Comparison of ENCODE assay signal across 30 cellular contexts in genomic region chr7:107555893-107556292, GRCh38.
"Had no signal": no experiment of that assay in that cellular context is flagged by ENCODE, and none has a peak within 500 bp of the region (broad histone marks: within the 10 kb centered on the region; RNA-seq: fewer than 3 reads in every experiment).

No MANE protein-coding gene starts in this region.

- H3K27ac Mint-ChIP-seq: activated B cell treated with CpG ODN at 0.5 μM for 24 hours; activated CD4-positive, alpha-beta memory T cell treated with anti-CD3 and anti-CD28 coated beads, Interleukin-2, amount 10 ng/mL, durations not matched to agents 7 days and 5 days; activated CD4-positive, alpha-beta T cell treated with anti-CD3 and anti-CD28 coated beads, Interleukin-2, amount 10 ng/mL, durations not matched to agents 7 days and 5 days; activated naive CD4-positive, alpha-beta T cell treated with anti-CD3 and anti-CD28 coated beads, Interleukin-2, amount 10 ng/mL, durations not matched to agents 7 days and 5 days; activated naive CD8-positive, alpha-beta T cell treated with anti-CD3 and anti-CD28 coated beads for 36 hours; activated naive CD8-positive, alpha-beta T cell treated with anti-CD3 and anti-CD28 coated beads, Interleukin-2, amount 50 U/mL, for 24 hours; activated T-helper 1 cell treated with anti-CD3 and anti-CD28 coated beads, Interleukin-12 subunit alpha, Interleukin-12 subunit beta, Interleukin-2, Interleukin-4 antibody, amounts not matched to agents 30 ng/mL and 10 ng/mL and 1 ng/mL, durations not matched to agents 14 hours and 24 hours and 36 hours; T-helper 2 cell treated with Interferon-gamma antibody and Interleukin-4, amounts not matched to agents 5 μg/mL and 100 μg/mL, for 36 hours had no signal

- ATAC-seq: activated CD4-positive, CD25-positive, alpha-beta regulatory T cell treated with anti-CD3 and anti-CD28 coated beads, Interleukin-2, amount 50 U/mL, for 24 hours; activated naive CD8-positive, alpha-beta T cell treated with anti-CD3 and anti-CD28 coated beads, Interleukin-2, amount 50 U/mL, for 24 hours; body of pancreas; effector memory CD8-positive, alpha-beta T cell; foreskin keratinocyte; gastrocnemius medialis; heart left ventricle; T-helper 17 cell had no signal

- H3K9me3 Mint-ChIP-seq: activated B cell treated with CpG ODN at 0.5 μM for 24 hours; activated CD4-positive, alpha-beta memory T cell treated with anti-CD3 and anti-CD28 coated beads, Interleukin-2, amount 10 ng/mL, durations not matched to agents 7 days and 5 days; activated CD4-positive, alpha-beta T cell treated with anti-CD3 and anti-CD28 coated beads, Interleukin-2, amount 10 ng/mL, durations not matched to agents 7 days and 5 days; activated naive CD4-positive, alpha-beta T cell treated with anti-CD3 and anti-CD28 coated beads, Interleukin-2, amount 10 ng/mL, durations not matched to agents 7 days and 5 days; activated naive CD8-positive, alpha-beta T cell treated with anti-CD3 and anti-CD28 coated beads for 36 hours; activated naive CD8-positive, alpha-beta T cell treated with anti-CD3 and anti-CD28 coated beads, Interleukin-2, amount 50 U/mL, for 24 hours; activated T-helper 1 cell treated with anti-CD3 and anti-CD28 coated beads, Interleukin-12 subunit alpha, Interleukin-12 subunit beta, Interleukin-2, Interleukin-4 antibody, amounts not matched to agents 30 ng/mL and 10 ng/mL and 1 ng/mL, durations not matched to agents 14 hours and 24 hours and 36 hours; effector memory CD8-positive, alpha-beta T cell; T-helper 2 cell treated with Interferon-gamma antibody and Interleukin-4, amounts not matched to agents 5 μg/mL and 100 μg/mL, for 36 hours had no signal

- H3K27me3 Mint-ChIP-seq: activated B cell treated with CpG ODN at 0.5 μM for 24 hours; activated CD4-positive, alpha-beta memory T cell treated with anti-CD3 and anti-CD28 coated beads, Interleukin-2, amount 10 ng/mL, durations not matched to agents 7 days and 5 days; activated CD4-positive, alpha-beta T cell treated with anti-CD3 and anti-CD28 coated beads, Interleukin-2, amount 10 ng/mL, durations not matched to agents 7 days and 5 days; activated naive CD4-positive, alpha-beta T cell treated with anti-CD3 and anti-CD28 coated beads, Interleukin-2, amount 10 ng/mL, durations not matched to agents 7 days and 5 days; activated naive CD8-positive, alpha-beta T cell treated with anti-CD3 and anti-CD28 coated beads for 36 hours; activated naive CD8-positive, alpha-beta T cell treated with anti-CD3 and anti-CD28 coated beads, Interleukin-2, amount 50 U/mL, for 24 hours; effector memory CD8-positive, alpha-beta T cell; T-helper 17 cell had no signal

- DNase-seq: activated B cell treated with CpG ODN at 0.5 μM for 24 hours; activated CD4-positive, alpha-beta memory T cell treated with anti-CD3 and anti-CD28 coated beads, Interleukin-2, amount 10 ng/mL, durations not matched to agents 7 days and 5 days; activated CD4-positive, alpha-beta T cell treated with anti-CD3 and anti-CD28 coated beads, Interleukin-2, amount 10 ng/mL, durations not matched to agents 7 days and 5 days; activated CD4-positive, alpha-beta T cell treated with anti-CD3 and anti-CD28 coated beads, Interleukin-2, amount 50 U/mL, for 4 hours; activated gamma-delta T cell; activated naive CD4-positive, alpha-beta T cell; activated naive CD4-positive, alpha-beta T cell treated with anti-CD3 and anti-CD28 coated beads, Interleukin-2, amount 10 ng/mL, durations not matched to agents 7 days and 5 days; activated naive CD8-positive, alpha-beta T cell treated with anti-CD3 and anti-CD28 coated beads for 36 hours; activated naive CD8-positive, alpha-beta T cell treated with anti-CD3 and anti-CD28 coated beads, Interleukin-2, amount 50 U/mL, for 24 hours; activated T-cell treated with anti-CD3 and anti-CD28 coated beads, Interleukin-2, amount 50 U/mL, for 1 hour; adrenal gland; amygdala; aorta; body of pancreas; caudate nucleus; cortex of kidney; dermis blood vessel endothelial cell; effector CD4-positive, alpha-beta T cell; effector memory CD8-positive, alpha-beta T cell; erythroblast; foreskin keratinocyte; gastrocnemius medialis; glutamatergic neuron; heart left ventricle; T-helper 17 cell; T1000; WERI-Rb-1 had no signal

- H3K4me3 Mint-ChIP-seq: activated B cell treated with CpG ODN at 0.5 μM for 24 hours; activated CD4-positive, alpha-beta memory T cell treated with anti-CD3 and anti-CD28 coated beads, Interleukin-2, amount 10 ng/mL, durations not matched to agents 7 days and 5 days; activated CD4-positive, alpha-beta T cell treated with anti-CD3 and anti-CD28 coated beads, Interleukin-2, amount 10 ng/mL, durations not matched to agents 7 days and 5 days; activated naive CD4-positive, alpha-beta T cell treated with anti-CD3 and anti-CD28 coated beads, Interleukin-2, amount 10 ng/mL, durations not matched to agents 7 days and 5 days; activated naive CD8-positive, alpha-beta T cell treated with anti-CD3 and anti-CD28 coated beads for 36 hours; activated naive CD8-positive, alpha-beta T cell treated with anti-CD3 and anti-CD28 coated beads, Interleukin-2, amount 50 U/mL, for 24 hours; activated T-helper 1 cell treated with anti-CD3 and anti-CD28 coated beads, Interleukin-12 subunit alpha, Interleukin-12 subunit beta, Interleukin-2, Interleukin-4 antibody, amounts not matched to agents 30 ng/mL and 10 ng/mL and 1 ng/mL, durations not matched to agents 14 hours and 24 hours and 36 hours; effector memory CD8-positive, alpha-beta T cell; T-helper 17 cell; T-helper 2 cell treated with Interferon-gamma antibody and Interleukin-4, amounts not matched to agents 5 μg/mL and 100 μg/mL, for 36 hours had no signal
